Comparison of ENCODE assay signal across 11 cellular contexts in the genomic region with DNA sequence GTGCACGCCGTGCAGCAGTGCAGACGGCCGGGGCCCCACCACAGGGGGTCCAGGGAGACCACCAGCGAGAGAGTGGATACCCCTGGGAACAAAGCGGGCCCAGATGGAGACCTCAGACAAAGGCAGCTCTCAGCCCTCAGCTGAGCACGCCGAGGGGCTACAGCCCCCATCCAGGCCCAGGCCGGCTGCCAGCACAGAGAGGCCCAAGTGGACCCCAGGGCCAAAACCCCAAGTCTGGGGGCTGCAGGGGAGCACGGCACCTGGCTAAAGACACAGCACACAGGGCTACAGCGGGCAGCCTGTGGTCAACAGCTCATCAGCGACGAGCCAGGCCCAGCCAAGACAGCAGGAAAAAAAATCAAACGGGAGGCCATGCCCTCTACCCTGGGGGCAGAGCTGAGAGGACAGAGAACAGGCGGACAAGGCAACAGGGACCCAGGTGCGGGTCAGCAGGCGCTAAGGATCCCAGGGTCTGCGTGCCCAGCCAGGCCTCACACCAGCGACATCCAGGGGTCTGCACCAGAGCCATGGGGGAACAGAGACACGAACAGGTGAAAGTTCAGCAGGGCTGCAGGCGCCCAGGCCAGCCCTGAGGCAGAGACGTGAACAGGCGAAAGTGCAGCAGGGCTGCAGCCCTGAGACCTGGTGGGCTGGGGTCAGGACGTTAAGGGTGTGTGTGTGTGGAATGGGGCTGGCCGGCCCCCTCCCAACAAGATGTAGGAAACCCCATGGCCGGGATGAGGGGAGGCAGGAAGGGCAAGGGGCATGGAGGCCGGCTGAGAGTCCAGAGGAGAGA. TPM values are rescaled to one million over a fixed set of nuclear protein-coding genes. Genes with fewer than 3 reads are reported as not detected.
DNase-seq lines count a peak whose midpoint lies in the region; ATAC-seq and TF ChIP-seq lines count a peak whose summit lies in the region.
"Had no signal": no experiment of that assay in that cellular context is flagged by ENCODE, and none has a peak within 500 bp of the region (broad histone marks: within the 10 kb centered on the region; RNA-seq: fewer than 3 reads in every experiment).

No MANE protein-coding gene starts in this region.

- H3K27me3 ChIP-seq in CD4-positive, CD25-positive, alpha-beta regulatory T cell (ENCODE audit: control insufficient read depth, insufficient read depth, low read length): no peaks in the 10 kb centered on the region
- H3K27me3 ChIP-seq in WERI-Rb-1 (ENCODE audit: insufficient read depth, low read depth, severe bottlenecking): no peaks in the 10 kb centered on the region
- H3K27me3 ChIP-seq in cardiac muscle cell: no peaks in the 10 kb centered on the region
- H3K27me3 ChIP-seq: left lung had no signal

- ATAC-seq in CD4-positive, CD25-positive, alpha-beta regulatory T cell (ENCODE audit: low read depth in 2 of 2): no peak
- ATAC-seq in HG03159 (IDR thresholded peaks at IDR 0.05; ENCODE audit: unreplicated experiment) (no peak), GM18505 (IDR thresholded peaks at IDR 0.05; ENCODE audit: unreplicated experiment) (no peak)
- ATAC-seq: left lung had no signal

- H3K27ac ChIP-seq in CD4-positive, CD25-positive, alpha-beta regulatory T cell (ENCODE audit: insufficient read depth, low read length, poor library complexity, severe bottlenecking): peak overlapping the region; percentile 33
- H3K27ac ChIP-seq in WERI-Rb-1 (peak overlapping the region; percentile 6), cardiac muscle cell (peak overlapping the region; percentile 85)
- H3K27ac ChIP-seq: left lung had no signal

- H3K9me3 ChIP-seq in CD4-positive, CD25-positive, alpha-beta regulatory T cell (ENCODE audit: control insufficient read depth in 2 of 2, low read length in 2 of 2): peaks cover 3 to 8% of the 10 kb centered on the region in 2 experiments
- H3K9me3 ChIP-seq in WERI-Rb-1 (ENCODE audit: severe bottlenecking): peaks cover 17% of the 10 kb centered on the region
- H3K9me3 ChIP-seq in cardiac muscle cell (ENCODE audit: low read depth): no peaks in the 10 kb centered on the region

- peaks cover 67% of the 10 kb centered on the region for H3K4me1 ChIP-seq in CD4-positive, CD25-positive, alpha-beta regulatory T cell (ENCODE audit: control insufficient read depth, insufficient read depth, low read length, poor library complexity, severe bottlenecking)
- H3K4me1 ChIP-seq in cardiac muscle cell (ENCODE audit: low read depth): peaks cover 29% of the 10 kb centered on the region

- no peak overlapping the region for H3K4me3 ChIP-seq in CD4-positive, CD25-positive, alpha-beta regulatory T cell (ENCODE audit: low read depth, low read length)
- H3K4me3 ChIP-seq in WERI-Rb-1 (ENCODE audit: low read depth, low read length) (no peak overlapping the region), cardiac muscle cell (no peak overlapping the region)
- H3K4me3 ChIP-seq: left lung had no signal

- DNase-seq in CD4-positive, CD25-positive, alpha-beta regulatory T cell: no peak
- DNase-seq in WERI-Rb-1 (peak; percentile 10), cardiac muscle cell (ENCODE audit: low read depth in 1 of 2, low spot score in 1 of 2) (no peak), posterior vena cava (ENCODE audit: low spot score) (peak; percentile 67), HuH-7.5 (ENCODE audit: low spot score) (no peak)
- DNase-seq in central memory CD4-positive, alpha-beta T cell: no peak
- DNase-seq: activated CD8-positive, alpha-beta memory T cell treated with anti-CD3 and anti-CD28 coated beads, Interleukin-2, amount 50 U/mL, for 4 hours; stimulated activated CD4-positive, alpha-beta T cell treated with anti-CD3 and anti-CD28 coated beads, Interleukin-4, amount 100 ng/mL, for 4 hours had no signal

- H3K27me3 Mint-ChIP-seq in CD4-positive, CD25-positive, alpha-beta regulatory T cell: no peaks in the 10 kb centered on the region

- H3K36me3 ChIP-seq in CD4-positive, CD25-positive, alpha-beta regulatory T cell (ENCODE audit: control insufficient read depth, insufficient read depth, low read length): peaks cover 45% of the 10 kb centered on the region
- H3K36me3 ChIP-seq in WERI-Rb-1 (no peaks in the 10 kb centered on the region), cardiac muscle cell (no peaks in the 10 kb centered on the region)
- H3K36me3 ChIP-seq: left lung had no signal

- peak overlapping the region in 3 of 4 donors; percentile 55 to 80 (median 71) for H3K4me3 Mint-ChIP-seq in CD4-positive, CD25-positive, alpha-beta regulatory T cell

- H3K27ac Mint-ChIP-seq in CD4-positive, CD25-positive, alpha-beta regulatory T cell: peak overlapping the region; percentile 82 to 86 (median 84)

- peaks cover 13 to 84% (median 52%) of the 10 kb centered on the region in 4 donors for H3K4me1 Mint-ChIP-seq in CD4-positive, CD25-positive, alpha-beta regulatory T cell

- no peak for TF ChIP-seq POLR2A in GM18505 (IDR thresholded peaks at IDR 0.05; ENCODE audit: borderline replicate concordance, extremely low read depth, insufficient read depth, insufficient read length)

- peaks cover 39% of the 10 kb centered on the region for H3K36me3 Mint-ChIP-seq in CD4-positive, CD25-positive, alpha-beta regulatory T cell

- peaks cover 0 to 25% (median 9%) of the 10 kb centered on the region in 7 donors for H3K9me3 Mint-ChIP-seq in CD4-positive, CD25-positive, alpha-beta regulatory T cell

- TF ChIP-seq CTCF in WERI-Rb-1 (IDR thresholded peaks at IDR 0.05; ENCODE audit: low read depth, low read length): no peak
- no peak for TF ChIP-seq CTCF in cardiac muscle cell (IDR thresholded peaks at IDR 0.05; ENCODE audit: low read depth, low read length)

- intact Hi-C loops in posterior vena cava (cut with DNase I): no loop called here

RNA-seq across cellular contexts. Expression of a gene that starts 34.3 kb away (rescaled TPM):
- 265 TPM for total RNA-seq in CD4-positive, CD25-positive, alpha-beta regulatory T cell
- 100 to 1,000 TPM in 1 of 4 donors, 10 to 100 TPM in 3; 93.8 to 116 (median 99.6) TPM for polyA plus RNA-seq in CD4-positive, CD25-positive, alpha-beta regulatory T cell
- total RNA-seq in cardiac muscle cell (18.1 and 26.0 TPM in 2 replicates), posterior vena cava (10 to 100 TPM; 28.8 to 30.1 TPM)
- 14.0 and 21.4 TPM in 2 replicates for polyA plus RNA-seq in cardiac muscle cell

Comparison
In these comparisons a context has a peak if more than half of its experiments do, and no peak if none do; other contexts are left out.
1. DNase-seq: peak in WERI-Rb-1 (single experiment) and posterior vena cava (single experiment); none in CD4-positive, CD25-positive, alpha-beta regulatory T cell (0 of 3), cardiac muscle cell (0 of 2), central memory CD4-positive, alpha-beta T cell (single experiment) and HuH-7.5 (single experiment).
2. H3K27ac ChIP-seq: peak in every context shown above with its lines; median percentile 85 in cardiac muscle cell; 33 in CD4-positive, CD25-positive, alpha-beta regulatory T cell; 6 in WERI-Rb-1.